In the genomic region with DNA sequence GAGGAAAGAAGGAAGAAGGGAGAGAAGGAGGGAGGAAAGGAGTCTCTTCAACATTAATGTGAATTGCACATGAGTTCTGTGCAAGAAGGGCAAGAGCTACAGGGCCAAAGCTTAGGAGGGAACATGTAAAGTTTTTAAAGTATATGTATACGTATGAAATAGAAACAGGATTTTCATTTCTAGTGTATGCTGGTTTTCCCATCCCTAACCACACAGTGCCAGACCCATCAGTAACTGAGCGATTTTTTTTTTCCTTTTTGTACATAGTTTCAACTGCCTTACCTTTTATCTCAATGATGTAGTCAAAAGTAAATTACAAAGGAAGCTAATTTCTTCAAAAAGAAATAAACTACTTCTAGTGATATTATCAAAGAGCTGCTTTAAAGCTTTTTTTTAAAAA, we compare ENCODE assay signal across 31 cellular contexts.
DNase-seq lines count a peak whose midpoint lies in the region; ATAC-seq and TF ChIP-seq lines count a peak whose summit lies in the region.
"Had no signal": no experiment of that assay in that cellular context is flagged by ENCODE, and none has a peak within 500 bp of the region (broad histone marks: within the 10 kb centered on the region; RNA-seq: fewer than 3 reads in every experiment).

No MANE protein-coding gene starts in this region.

- POLR2A ChIA-PET in Caco-2 (lab: Charles Lee), result interaction anchor here (0.6 kb wide), 1 partner anchor 164 kb away, joined by 3 read pairs; no protein-coding TSS in a partner anchor

- H2AFZ ChIP-seq in KMS-11 (ENCODE audit: low read depth), result no peak overlapping the region
- H2AFZ ChIP-seq: GM23248, parathyroid adenoma had no signal

- H3K27ac ChIP-seq in KMS-11, result no peak overlapping the region
- H3K27ac ChIP-seq: ascending aorta, cardiac muscle cell, colonic mucosa, epithelial cell of prostate, GM23248, parathyroid adenoma, thyroid gland had no signal

- no peaks in the 10 kb centered on the region for H3K9me3 ChIP-seq in Caco-2
- H3K9me3 ChIP-seq: ascending aorta, BE2C, colonic mucosa, mucosa of descending colon, thyroid gland had no signal

- H3K36me3 Mint-ChIP-seq in activated T-cell treated with anti-CD3 and anti-CD28 coated beads, Interleukin-2, amount 50 U/mL, for 72 hours (ENCODE audit: insufficient read depth in 2 of 2), result peaks cover 2 to 3% of the 10 kb centered on the region in 2 donors
- peaks cover 12% of the 10 kb centered on the region for H3K36me3 Mint-ChIP-seq in activated naive CD8-positive, alpha-beta T cell treated with anti-CD3 and anti-CD28 coated beads, Interleukin-2, amount 50 U/mL, for 24 hours (ENCODE audit: low read depth)
- peaks cover 23% of the 10 kb centered on the region for H3K36me3 Mint-ChIP-seq in stimulated activated memory B cell treated with anti-CD40 and anti-IgM and Interleukin-4, amounts not matched to agents 10 μg/mL and 1 μg/mL and 100 μg/mL, for 72 hours
- no peaks in the 10 kb centered on the region for H3K36me3 Mint-ChIP-seq in Caco-2 (ENCODE audit: insufficient read depth, unreplicated experiment)
- H3K36me3 Mint-ChIP-seq: activated naive CD4-positive, alpha-beta T cell treated with anti-CD3 and anti-CD28 coated beads, Interleukin-2, amount 50 U/mL, for 72 hours had no signal

- H3K27me3 Mint-ChIP-seq in activated T-cell treated with anti-CD3 and anti-CD28 coated beads, Interleukin-2, amount 50 U/mL, for 72 hours (ENCODE audit: low read depth), result no peaks in the 10 kb centered on the region
- no peaks in the 10 kb centered on the region for H3K27me3 Mint-ChIP-seq in activated naive CD8-positive, alpha-beta T cell treated with anti-CD3 and anti-CD28 coated beads, Interleukin-2, amount 50 U/mL, for 24 hours
- no peaks in the 10 kb centered on the region for H3K27me3 Mint-ChIP-seq in stimulated activated memory B cell treated with anti-CD40 and anti-IgM and Interleukin-4, amounts not matched to agents 10 μg/mL and 1 μg/mL and 100 μg/mL, for 72 hours
- H3K27me3 Mint-ChIP-seq in Caco-2 (ENCODE audit: insufficient read depth, unreplicated experiment), result no peaks in the 10 kb centered on the region

- H3K4me3 Mint-ChIP-seq in activated T-cell treated with anti-CD3 and anti-CD28 coated beads, Interleukin-2, amount 50 U/mL, for 72 hours, result peak overlapping the region in 1 of 2 donors; percentile 69
- no peak overlapping the region for H3K4me3 Mint-ChIP-seq in activated naive CD8-positive, alpha-beta T cell treated with anti-CD3 and anti-CD28 coated beads, Interleukin-2, amount 50 U/mL, for 24 hours
- H3K4me3 Mint-ChIP-seq in stimulated activated memory B cell treated with anti-CD40 and anti-IgM and Interleukin-4, amounts not matched to agents 10 μg/mL and 1 μg/mL and 100 μg/mL, for 72 hours, result no peak overlapping the region
- no peak overlapping the region for H3K4me3 Mint-ChIP-seq in Caco-2 (ENCODE audit: unreplicated experiment)

- TF ChIP-seq CTCF in KMS-11 (conservative IDR thresholded peaks at IDR 0.05; ENCODE audit: low read depth, low read length) (no peak), Caco-2 (IDR thresholded peaks at IDR 0.05; ENCODE audit: insufficient read depth in 1 of 2, low read depth in 1 of 2, low read length in 1 of 2, severe bottlenecking in 1 of 2, unreplicated experiment in 1 of 2) (no peak)

- DNase-seq in activated T-cell treated with anti-CD3 and anti-CD28 coated beads, Interleukin-2, amount 50 U/mL, for 72 hours, result no peak
- DNase-seq in activated T-cell treated with anti-CD3 and anti-CD28 coated beads for 4 hours, result no peak
- no peak for DNase-seq in activated naive CD8-positive, alpha-beta T cell treated with anti-CD3 and anti-CD28 coated beads, Interleukin-2, amount 50 U/mL, for 24 hours
- DNase-seq in Kasumi-1 (lab: John Stamatoyannopoulos, UW), result no peak
- no peak for DNase-seq in Caco-2
- DNase-seq: ACHN; BE2C; colonic mucosa; COR-L47; DMS53; effector CD4-positive, alpha-beta T cell; GM23248; hippocampal formation; mucosa of descending colon; NCI-H146; NCI-H226; NCI-H526 treated with DMSO at 0.1 percent for 48 hours; retina; SHP77; stimulated activated naive CD4-positive, alpha-beta T cell treated with Interleukin-2 at 50 U/mL for 16 hours; thyroid gland had no signal

- peak overlapping the region; percentile 82 for H3K27ac Mint-ChIP-seq in activated T-cell treated with anti-CD3 and anti-CD28 coated beads, Interleukin-2, amount 50 U/mL, for 72 hours
- peak overlapping the region; percentile 75 for H3K27ac Mint-ChIP-seq in activated naive CD8-positive, alpha-beta T cell treated with anti-CD3 and anti-CD28 coated beads, Interleukin-2, amount 50 U/mL, for 24 hours
- H3K27ac Mint-ChIP-seq in stimulated activated memory B cell treated with anti-CD40 and anti-IgM and Interleukin-4, amounts not matched to agents 10 μg/mL and 1 μg/mL and 100 μg/mL, for 72 hours, result peak overlapping the region; percentile 26
- no peak overlapping the region for H3K27ac Mint-ChIP-seq in Caco-2 (ENCODE audit: unreplicated experiment)

- CTCF ChIA-PET in Caco-2 (lab: Charles Lee), result no interaction called here

- no peak overlapping the region for H3K9ac ChIP-seq in KMS-11
- H3K9ac ChIP-seq: GM23248, parathyroid adenoma had no signal

- no peaks in the 10 kb centered on the region for H3K27me3 ChIP-seq in KMS-11 (ENCODE audit: insufficient read depth, low read depth)
- no peaks in the 10 kb centered on the region for H3K27me3 ChIP-seq in Caco-2 (replicated peaks; ENCODE audit: control insufficient read depth, insufficient read depth, low read length)
- H3K27me3 ChIP-seq: ascending aorta, BE2C, cardiac muscle cell, colonic mucosa, thyroid gland had no signal

- intact Hi-C loops in Caco-2 (cut with micrococcal nuclease; ENCODE audit: unreplicated experiment), result no loop called here

- BruUV-seq in Caco-2 (replicated peaks; lab: Mats Ljungman, UMichigan), result no TSS peak

- peak overlapping the region; percentile 32; the same call in 1 of the 2 replicates for H3K4me2 ChIP-seq in KMS-11

- H3K4me3 ChIP-seq in KMS-11 (IDR thresholded peaks at IDR 0.05; ENCODE audit: insufficient read depth, low read depth, low read length), result no peak overlapping the region
- H3K4me3 ChIP-seq in Caco-2 (ENCODE audit: low read depth, low read length), result no peak overlapping the region
- H3K4me3 ChIP-seq: ascending aorta, cardiac muscle cell, colonic mucosa, GM23248, mucosa of descending colon, skin epidermis, thyroid gland had no signal

- peaks cover 66% of the 10 kb centered on the region for H3K4me1 Mint-ChIP-seq in activated T-cell treated with anti-CD3 and anti-CD28 coated beads, Interleukin-2, amount 50 U/mL, for 72 hours (ENCODE audit: low read depth)
- peaks cover 69% of the 10 kb centered on the region for H3K4me1 Mint-ChIP-seq in activated naive CD8-positive, alpha-beta T cell treated with anti-CD3 and anti-CD28 coated beads, Interleukin-2, amount 50 U/mL, for 24 hours
- H3K4me1 Mint-ChIP-seq in stimulated activated memory B cell treated with anti-CD40 and anti-IgM and Interleukin-4, amounts not matched to agents 10 μg/mL and 1 μg/mL and 100 μg/mL, for 72 hours, result peaks cover 36% of the 10 kb centered on the region
- no peaks in the 10 kb centered on the region for H3K4me1 Mint-ChIP-seq in Caco-2 (ENCODE audit: low read depth, unreplicated experiment)

- H4K20me1 ChIP-seq in KMS-11 (ENCODE audit: insufficient read depth), result no peaks in the 10 kb centered on the region

- ATAC-seq in activated T-cell treated with anti-CD3 and anti-CD28 coated beads, Interleukin-2, amount 50 U/mL, for 72 hours (replicated peaks in 1 of 2), result peak in 1 of 2 donors; percentile 51
- ATAC-seq in activated naive CD8-positive, alpha-beta T cell treated with anti-CD3 and anti-CD28 coated beads, Interleukin-2, amount 50 U/mL, for 24 hours, result no peak
- no peak for ATAC-seq in stimulated activated memory B cell treated with anti-CD40 and anti-IgM and Interleukin-4, amounts not matched to agents 10 μg/mL and 1 μg/mL and 100 μg/mL, for 72 hours
- ATAC-seq in HG03025 (IDR thresholded peaks at IDR 0.05; ENCODE audit: low FRiP score, unreplicated experiment), result no peak
- ATAC-seq: mucosa of descending colon, Panc1 had no signal

- H3K36me3 ChIP-seq in KMS-11 (ENCODE audit: insufficient read depth) (no peaks in the 10 kb centered on the region), Caco-2 (ENCODE audit: control insufficient read depth, insufficient read depth, low read length) (no peaks in the 10 kb centered on the region)
- H3K36me3 ChIP-seq: ascending aorta, BE2C, cardiac muscle cell, colonic mucosa, thyroid gland had no signal

- no peaks in the 10 kb centered on the region for H3K79me2 ChIP-seq in KMS-11 (ENCODE audit: insufficient read depth, low read depth)

- no peaks in the 10 kb centered on the region for H3K9me3 Mint-ChIP-seq in activated T-cell treated with anti-CD3 and anti-CD28 coated beads, Interleukin-2, amount 50 U/mL, for 72 hours
- H3K9me3 Mint-ChIP-seq in activated naive CD8-positive, alpha-beta T cell treated with anti-CD3 and anti-CD28 coated beads, Interleukin-2, amount 50 U/mL, for 24 hours, result no peaks in the 10 kb centered on the region
- H3K9me3 Mint-ChIP-seq in stimulated activated memory B cell treated with anti-CD40 and anti-IgM and Interleukin-4, amounts not matched to agents 10 μg/mL and 1 μg/mL and 100 μg/mL, for 72 hours, result no peaks in the 10 kb centered on the region
- H3K9me3 Mint-ChIP-seq in Caco-2 (ENCODE audit: unreplicated experiment), result no peaks in the 10 kb centered on the region
- H3K9me3 Mint-ChIP-seq: activated naive CD4-positive, alpha-beta T cell treated with anti-CD3 and anti-CD28 coated beads, Interleukin-2, amount 50 U/mL, for 72 hours had no signal

- H3K4me1 ChIP-seq in KMS-11 (ENCODE audit: low read depth, poor library complexity, severe bottlenecking), result peaks cover 62% of the 10 kb centered on the region
- H3K4me1 ChIP-seq in Caco-2, result no peaks in the 10 kb centered on the region
- H3K4me1 ChIP-seq: ascending aorta, BE2C, colonic mucosa, parathyroid adenoma, thyroid gland had no signal
